ENCODE assay signal across 19 cellular contexts in genomic region chr2:173037245-173038106, GRCh38. TPM values are rescaled to one million over a fixed set of nuclear protein-coding genes. Genes with fewer than 3 reads are reported as not detected.
DNase-seq lines count a peak whose midpoint lies in the region; ATAC-seq and TF ChIP-seq lines count a peak whose summit lies in the region.
"Had no signal": no experiment of that assay in that cellular context is flagged by ENCODE, and none has a peak within 500 bp of the region (broad histone marks: within the 10 kb centered on the region; RNA-seq: fewer than 3 reads in every experiment).

No MANE protein-coding gene starts in this region.

- no peak overlapping the region for H3K4me3 ChIP-seq in esophagus muscularis mucosa
- peak overlapping the region; percentile 18 for H3K4me3 ChIP-seq in thoracic aorta
- no peak overlapping the region for H3K4me3 ChIP-seq in neural progenitor cell
- H3K4me3 ChIP-seq: thyroid gland had no signal

- TF ChIP-seq CTCF in VCaP (conservative IDR thresholded peaks at IDR 0.05) (no peak), esophagus muscularis mucosa (IDR thresholded peaks at IDR 0.05) (no peak), thoracic aorta (IDR thresholded peaks at IDR 0.05) (no peak), neural progenitor cell (IDR thresholded peaks at IDR 0.05) (no peak)

- no peak overlapping the region for H2AFZ ChIP-seq in neural progenitor cell (replicated peaks)

- no peaks in the 10 kb centered on the region for H3F3A ChIP-seq in neural progenitor cell (ENCODE audit: low read depth)

- no peaks in the 10 kb centered on the region for H3K9me3 ChIP-seq in esophagus muscularis mucosa
- H3K9me3 ChIP-seq in thoracic aorta: no peaks in the 10 kb centered on the region
- no peaks in the 10 kb centered on the region for H3K9me3 ChIP-seq in neural progenitor cell (ENCODE audit: low read depth)
- H3K9me3 ChIP-seq: thyroid gland had no signal

- H3K79me2 ChIP-seq in neural progenitor cell (ENCODE audit: low read depth): no peaks in the 10 kb centered on the region

- ATAC-seq in left colon: peak; percentile 62
- ATAC-seq in thoracic aorta (ENCODE audit: insufficient number of reproducible peaks, low FRiP score, low read depth): no peak
- ATAC-seq in GM21515 (IDR thresholded peaks at IDR 0.05; ENCODE audit: unreplicated experiment): no peak
- ATAC-seq: WTC11 had no signal

- H3K9me3 Mint-ChIP-seq in neural progenitor cell: peaks cover 2% of the 10 kb centered on the region
- H3K9me3 Mint-ChIP-seq: activated CD4-positive, alpha-beta memory T cell treated with anti-CD3 and anti-CD28 coated beads, Interleukin-2, amount 10 ng/mL, durations not matched to agents 7 days and 5 days; T-helper 1 cell treated with Interleukin-12 subunit alpha and Interleukin-12 subunit beta and Interleukin-4 antibody, amounts not matched to agents 30 μg/mL and 1 μg/mL, for 36 hours; WTC11 had no signal

- H3K27me3 ChIP-seq in esophagus muscularis mucosa: no peaks in the 10 kb centered on the region
- no peaks in the 10 kb centered on the region for H3K27me3 ChIP-seq in thoracic aorta (replicated peaks; ENCODE audit: insufficient read depth)
- H3K27me3 ChIP-seq in neural progenitor cell: no peaks in the 10 kb centered on the region
- H3K27me3 ChIP-seq: thyroid gland had no signal

- H3K36me3 ChIP-seq in esophagus muscularis mucosa (no peaks in the 10 kb centered on the region), thoracic aorta (no peaks in the 10 kb centered on the region), neural progenitor cell (no peaks in the 10 kb centered on the region)
- H3K36me3 ChIP-seq: thyroid gland had no signal

- peak; percentile 77 for DNase-seq in esophagus muscularis mucosa (ENCODE audit: extremely low spot score)
- DNase-seq in left colon: no peak
- DNase-seq in thoracic aorta (ENCODE audit: low spot score): no peak
- DNase-seq in DMS53 treated with DMSO at 0.1 percent for 48 hours (lab: John Stamatoyannopoulos, UW; ENCODE audit: unreplicated experiment): no peak
- DNase-seq in neural progenitor cell (ENCODE audit: low spot score): no peak
- DNase-seq: activated CD4-positive, alpha-beta memory T cell treated with anti-CD3 and anti-CD28 coated beads, Interleukin-2, amount 10 ng/mL, durations not matched to agents 7 days and 5 days; activated naive CD4-positive, alpha-beta T cell; aorta; foreskin melanocyte; GOT3; midbrain; NCI-H69; SIG-M5; stimulated activated CD4-positive, alpha-beta T cell treated with anti-CD3 and anti-CD28 coated beads, Interleukin-15, amount 100 ng/mL, for 24 hours; thyroid gland had no signal

- H3K36me3 Mint-ChIP-seq in neural progenitor cell: no peaks in the 10 kb centered on the region
- H3K36me3 Mint-ChIP-seq: WTC11 had no signal

- intact Hi-C loops in esophagus muscularis mucosa (cut with DNase I) (no loop called here), left colon (cut with DNase I, micrococcal nuclease) (no loop called here)

- no peak overlapping the region for H3K27ac Mint-ChIP-seq in neural progenitor cell
- H3K27ac Mint-ChIP-seq: activated CD4-positive, alpha-beta memory T cell treated with anti-CD3 and anti-CD28 coated beads, Interleukin-2, amount 10 ng/mL, durations not matched to agents 7 days and 5 days; T-helper 1 cell treated with Interleukin-12 subunit alpha and Interleukin-12 subunit beta and Interleukin-4 antibody, amounts not matched to agents 30 μg/mL and 1 μg/mL, for 36 hours; WTC11 had no signal

- H3K4me1 Mint-ChIP-seq in neural progenitor cell: peaks cover 5% of the 10 kb centered on the region
- H3K4me1 Mint-ChIP-seq: activated CD4-positive, alpha-beta memory T cell treated with anti-CD3 and anti-CD28 coated beads, Interleukin-2, amount 10 ng/mL, durations not matched to agents 7 days and 5 days had no signal

- H3K27ac ChIP-seq in VCaP (peak overlapping the region; percentile 73), esophagus muscularis mucosa (replicated peaks in 1 of 4) (no peak overlapping the region), thoracic aorta (peak overlapping the region in 1 of 2 donors; percentile 10), neural progenitor cell (no peak overlapping the region)
- H3K27ac ChIP-seq: thyroid gland had no signal

- no peaks in the 10 kb centered on the region for H4K20me1 ChIP-seq in neural progenitor cell (ENCODE audit: low read depth)

- H3K4me3 Mint-ChIP-seq in neural progenitor cell: no peak overlapping the region
- H3K4me3 Mint-ChIP-seq: activated CD4-positive, alpha-beta memory T cell treated with anti-CD3 and anti-CD28 coated beads, Interleukin-2, amount 10 ng/mL, durations not matched to agents 7 days and 5 days; T-helper 1 cell treated with Interleukin-12 subunit alpha and Interleukin-12 subunit beta and Interleukin-4 antibody, amounts not matched to agents 30 μg/mL and 1 μg/mL, for 36 hours; WTC11 had no signal

- peaks cover 0 to 13% (median 7%) of the 10 kb centered on the region in 4 donors for H3K4me1 ChIP-seq in esophagus muscularis mucosa
- H3K4me1 ChIP-seq in thoracic aorta (ENCODE audit: control insufficient read depth in 1 of 2, low read depth in 2 of 2): peaks cover 3 to 5% of the 10 kb centered on the region in 2 donors
- no peaks in the 10 kb centered on the region for H3K4me1 ChIP-seq in neural progenitor cell
- H3K4me1 ChIP-seq: thyroid gland had no signal

- H3K27me3 Mint-ChIP-seq in neural progenitor cell (ENCODE audit: insufficient read depth, low read depth): no peaks in the 10 kb centered on the region

- no peak for TF ChIP-seq EP300 in esophagus muscularis mucosa (IDR thresholded peaks at IDR 0.05)

- no peak overlapping the region for H3K9ac ChIP-seq in neural progenitor cell

- WGBS in esophagus muscularis mucosa: 64% methylated on average over 12 of the region's 12 CpGs

- TF ChIP-seq POLR2A in esophagus muscularis mucosa (IDR thresholded peaks at IDR 0.05; ENCODE audit: low read depth): no peak

- no peak overlapping the region for H3K4me2 ChIP-seq in neural progenitor cell

RNA-seq across cellular contexts. Expression of gene MAP3K20, which starts 38.2 kb away (rescaled TPM):
- 100 to 1,000 TPM; 238 to 335 (median 267) TPM for total RNA-seq in esophagus muscularis mucosa
- total RNA-seq in left colon: 10 to 100 TPM in 1 of 2 donors, 1 to 10 TPM in 1; 6.7 to 30.3 TPM
- total RNA-seq in thoracic aorta: 10 to 100 TPM; 45.9 to 79.6 TPM
- 10.7 and 18.0 TPM in 2 replicates for total RNA-seq in neural progenitor cell (ENCODE audit: low replicate concordance)
